18 cellular contexts compared by ENCODE assay signal in the genomic region with DNA sequence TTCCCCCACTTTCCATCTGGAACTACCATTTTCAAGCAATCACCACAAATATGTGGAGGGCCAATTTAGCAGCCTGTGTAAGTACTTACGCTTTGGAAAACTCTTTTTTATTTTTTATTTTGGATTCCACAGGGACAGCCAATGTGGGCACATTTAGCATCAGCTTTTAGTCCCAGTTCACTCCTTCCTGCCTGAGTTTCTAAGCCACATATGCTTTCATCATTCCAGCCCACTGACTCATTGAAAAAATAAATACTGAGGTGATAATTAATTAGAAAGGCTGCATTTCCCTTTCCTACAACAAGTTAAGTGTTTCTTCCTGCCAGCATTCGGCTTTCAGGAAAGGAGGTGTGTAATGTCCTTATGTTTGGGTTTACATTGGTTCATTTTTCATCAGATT.
DNase-seq lines count a peak whose midpoint lies in the region; ATAC-seq and TF ChIP-seq lines count a peak whose summit lies in the region.
"Had no signal": no experiment of that assay in that cellular context is flagged by ENCODE, and none has a peak within 500 bp of the region (broad histone marks: within the 10 kb centered on the region; RNA-seq: fewer than 3 reads in every experiment).

No MANE protein-coding gene starts in this region.

- H3K4me2 ChIP-seq in mammary epithelial cell (ENCODE audit: insufficient read depth, low read depth, low read length) = no peak overlapping the region

- peak overlapping the region; percentile 42; the same call in 1 of the 2 replicates for H3K27ac ChIP-seq in HUES6 (ENCODE audit: low read depth, low read length)
- no peak overlapping the region for H3K27ac ChIP-seq in mammary epithelial cell (ENCODE audit: insufficient read depth, low read depth, low read length)
- H3K27ac ChIP-seq: Peyer's patch, right lobe of liver, WERI-Rb-1 had no signal

- H3K36me3 ChIP-seq in HUES6 (ENCODE audit: control insufficient read depth, insufficient read depth, low read length) = no peaks in the 10 kb centered on the region
- H3K36me3 ChIP-seq in mammary epithelial cell (ENCODE audit: insufficient read depth, low read length) = no peaks in the 10 kb centered on the region
- H3K36me3 ChIP-seq: Peyer's patch, right lobe of liver, WERI-Rb-1 had no signal

- H3K9ac ChIP-seq in HUES6 (ENCODE audit: low read length) (no peak overlapping the region), mammary epithelial cell (ENCODE audit: insufficient read depth, low read length) (no peak overlapping the region)

- no peaks in the 10 kb centered on the region for H3K27me3 ChIP-seq in HUES6 (ENCODE audit: control insufficient read depth, insufficient read depth, low read length)
- no peaks in the 10 kb centered on the region for H3K27me3 ChIP-seq in mammary epithelial cell (ENCODE audit: insufficient read depth, low read length)
- H3K27me3 ChIP-seq: Peyer's patch, right lobe of liver had no signal

- H3K79me2 ChIP-seq in mammary epithelial cell (ENCODE audit: insufficient read depth, low read length) = no peaks in the 10 kb centered on the region

- intact Hi-C loops in mammary epithelial cell (cut with micrococcal nuclease) (no loop called here), sciatic nerve (cut with DNase I) (no loop called here)

- H3K9me3 ChIP-seq in HUES6 (ENCODE audit: control insufficient read depth, insufficient read depth, low read depth, low read length) (no peaks in the 10 kb centered on the region), mammary epithelial cell (replicated peaks; ENCODE audit: insufficient read depth, low read length) (no peaks in the 10 kb centered on the region)
- H3K9me3 ChIP-seq: Peyer's patch, right lobe of liver had no signal

- TF ChIP-seq CTCF in AG10803 (conservative IDR thresholded peaks at IDR 0.05; ENCODE audit: low read length) (no peak), mammary epithelial cell (conservative IDR thresholded peaks at IDR 0.05 in 1 of 2, IDR thresholded peaks at IDR 0.05 in 1 of 2; ENCODE audit: extremely low read depth in 1 of 2, insufficient read depth in 1 of 2, low read depth in 1 of 2, low read length in 2 of 2) (no peak)

- DNase-seq in AG10803 (ENCODE audit: low read depth) (peak; percentile 42), mammary epithelial cell (no peak), kidney tubule cell (ENCODE audit: low spot score) (peak; percentile 89), sciatic nerve (ENCODE audit: low spot score) (no peak)
- no peak for DNase-seq in activated CD4-positive, CD25-positive, alpha-beta regulatory T cell (lab: John Stamatoyannopoulos, UW)
- no peak for DNase-seq in stimulated activated CD4-positive, alpha-beta T cell treated with anti-CD3 and anti-CD28 coated beads, Interleukin-4, amount 100 ng/mL, for 4 hours
- DNase-seq in stimulated activated naive CD8-positive, alpha-beta T cell treated with anti-CD3 and anti-CD28 coated beads, Interleukin-15, Interleukin-2, amounts not matched to agents 100 U/mL and 50 U/mL, for 24 hours = no peak
- DNase-seq: GDM1; H7; head of caudate nucleus; immature natural killer cell; NCI-H2081 treated with DMSO at 0.1 percent for 48 hours; Peyer's patch; right lobe of liver; stimulated activated CD4-positive, alpha-beta T cell treated with anti-CD3 and anti-CD28 coated beads, Interleukin-2, amount 100 ng/mL, for 24 hours; T-cell; WERI-Rb-1 had no signal

- peaks cover 36% of the 10 kb centered on the region for H3K4me1 ChIP-seq in HUES6 (ENCODE audit: control insufficient read depth, insufficient read depth, low read length)
- peaks cover 6% of the 10 kb centered on the region for H3K4me1 ChIP-seq in mammary epithelial cell (ENCODE audit: insufficient read depth, low read length)
- H3K4me1 ChIP-seq: Peyer's patch, right lobe of liver had no signal

- no peak for ATAC-seq in sciatic nerve
- ATAC-seq in stimulated activated naive CD8-positive, alpha-beta T cell treated with anti-CD3 and anti-CD28 coated beads, Interleukin-15, Interleukin-2, amounts not matched to agents 100 U/mL and 50 U/mL, for 24 hours = no peak
- ATAC-seq: right lobe of liver, T-cell had no signal

- H3K4me3 ChIP-seq in AG10803 (ENCODE audit: low read length) (no peak overlapping the region), HUES6 (ENCODE audit: low read depth, low read length) (no peak overlapping the region; the same call in 1 of the 2 replicates), mammary epithelial cell (replicated peaks in 1 of 3; ENCODE audit: insufficient read depth in 1 of 3, low read depth in 2 of 3, low read length in 3 of 3) (no peak overlapping the region)
- H3K4me3 ChIP-seq: Peyer's patch, right lobe of liver had no signal

- CTCF ChIA-PET in mammary epithelial cell (lab: Charles Lee; ENCODE audit: low non-redundant PET) = no interaction called here

- peak overlapping the region; percentile 2 for H2AFZ ChIP-seq in mammary epithelial cell (ENCODE audit: low read depth, low read length)

- WGBS in mammary epithelial cell (ENCODE audit: low coverage, missing lambda C conversion rate) = 63% methylated on average over 2 of the region's 2 CpGs

- BruUV-seq in mammary epithelial cell (replicated peaks; lab: Mats Ljungman, UMichigan) = no TSS peak

- H4K20me1 ChIP-seq in mammary epithelial cell (ENCODE audit: insufficient read depth, low read length) = no peaks in the 10 kb centered on the region

- in situ Hi-C loops in mammary epithelial cell (cut with MboI; ENCODE audit: low sequenced_read_pairs in 2 of 2) = no loop called here

- dilution Hi-C loops in mammary epithelial cell (cut with HindIII; ENCODE audit: low sequenced_read_pairs) = no loop called here

Comparison
In these comparisons a context has a peak if more than half of its experiments do, and no peak if none do; other contexts are left out.
1. DNase-seq: peak in AG10803 (single experiment) and kidney tubule cell (single experiment); none in mammary epithelial cell (single experiment), sciatic nerve (single experiment), activated CD4-positive, CD25-positive, alpha-beta regulatory T cell (0 of 4), stimulated activated CD4-positive, alpha-beta T cell treated with anti-CD3 and anti-CD28 coated beads, Interleukin-4, amount 100 ng/mL, for 4 hours (0 of 2) and stimulated activated naive CD8-positive, alpha-beta T cell treated with anti-CD3 and anti-CD28 coated beads, Interleukin-15, Interleukin-2, amounts not matched to agents 100 U/mL and 50 U/mL, for 24 hours (single experiment).